ENCODE assay signal across 9 cellular contexts in genomic region chr10:102675151-102675886, GRCh38. TPM values are rescaled to one million over a fixed set of nuclear protein-coding genes. Genes with fewer than 3 reads are reported as not detected.
DNase-seq lines count a peak whose midpoint lies in the region; ATAC-seq, FAIRE-seq and TF ChIP-seq lines count a peak whose summit lies in the region.
"Had no signal": no experiment of that assay in that cellular context is flagged by ENCODE, and none has a peak within 500 bp of the region (broad histone marks: within the 10 kb centered on the region; RNA-seq: fewer than 3 reads in every experiment).

No MANE protein-coding gene starts in this region.

- BruUV-seq in MCF 10A (replicated peaks; lab: Mats Ljungman, UMichigan) = no TSS peak
- BruUV-seq in GM12878 (replicated peaks; lab: Mats Ljungman, UMichigan) = no TSS peak

- H3K4me1 ChIP-seq in breast epithelium (peaks cover 13 to 26% of the 10 kb centered on the region in 2 donors), GM12878 (ENCODE audit: control insufficient read depth, insufficient read depth, low read length) (peaks cover 29% of the 10 kb centered on the region), muscle layer of colon (ENCODE audit: insufficient read depth, low read length) (peaks cover 33% of the 10 kb centered on the region), upper lobe of left lung (peaks cover 59 to 83% (median 75%) of the 10 kb centered on the region in 4 donors)

- TF ChIP-seq POLR2A in breast epithelium (IDR thresholded peaks at IDR 0.05) (no peak), GM12878 (IDR thresholded peaks at IDR 0.05; ENCODE audit: low read depth, low read length) (0 out of 2 replicates have a peak, but pooled peaks have one; percentile 28), upper lobe of left lung (IDR thresholded peaks at IDR 0.05) (no peak)

- 28% methylated on average over 10 of the region's 10 CpGs for WGBS in GM12878 (ENCODE audit: insufficient coverage, insufficient replicate concordance, low lambda C conversion rate, missing lambda C conversion rate)
- WGBS in upper lobe of left lung, 2 donors = 30 to 40% methylated on average over 9 to 10 of the region's 10 CpGs

- POLR2A ChIA-PET in MCF 10A (lab: Yijun Ruan, JAX) = interaction anchor here (0.5 to 3.1 kb wide), 8 partner anchors 9 to 824 kb away, joined by 3 to 18 read pairs (median 4); partner anchors contain the start of genes ARL3 and SFXN2
- POLR2A ChIA-PET in GM12878 (lab: Charles Lee) = interaction anchor here (0.5 to 7.3 kb wide), 16 partner anchors 9 to 854 kb away, joined by 3 to 151 read pairs (median 6); partner anchors contain the start of genes ARL3, SFXN2 and TRIM8

- H3K27ac ChIP-seq in breast epithelium (peak overlapping the region; percentile 68 to 85), GM12878 (ENCODE audit: control insufficient read depth, insufficient read depth) (0 out of 2 replicates have a peak overlapping the region, but pooled peaks have one; percentile 20), muscle layer of colon (ENCODE audit: low read depth, low read length) (peak overlapping the region; percentile 58), upper lobe of left lung (peak overlapping the region; percentile 84 to 88 (median 84))

- no peak for TF ChIP-seq RAD21 in GM12878 (IDR thresholded peaks at IDR 0.05; ENCODE audit: insufficient read depth, low read depth, low read length)

- no peak overlapping the region for H3K4me3 Mint-ChIP-seq in MCF 10A (ENCODE audit: unreplicated experiment)

- in situ Hi-C loops in GM12878 (cut with MboI) = no loop called here

- H3K4me3 ChIP-seq in breast epithelium (peak overlapping the region in 1 of 3 donors; percentile 19), GM12878 (peak overlapping the region; percentile 6; the same call in 1 of the 2 replicates), muscle layer of colon (ENCODE audit: low read depth in 1 of 2, low read length in 2 of 2) (no peak overlapping the region), upper lobe of left lung (no peak overlapping the region)

- SMC1A ChIA-PET in GM12878 (lab: Charles Lee; ENCODE audit: uncharacterized antibody, unreplicated experiment) = interaction anchor here (0.8 to 8.2 kb wide), 27 partner anchors 9 to 217 kb away, joined by 3 to 140 read pairs (median 4); partner anchors contain the start of genes ACTR1A, ARL3, SFXN2 and TRIM8

- DNase-seq in breast epithelium (ENCODE audit: low spot score in 2 of 2) (no peak), MCF 10A (ENCODE audit: unreplicated experiment) (no peak), GM12878 (ENCODE audit: low read depth, low spot score) (no peak), upper lobe of left lung (no peak), NCI-H345 treated with DMSO at 0.1 percent for 48 hours (lab: John Stamatoyannopoulos, UW; ENCODE audit: unreplicated experiment) (no peak), NCI-H1694 treated with DMSO at 0.1 percent for 48 hours (lab: John Stamatoyannopoulos, UW) (no peak)
- DNase-seq: NCI-H345 had no signal

- intact Hi-C loops in breast epithelium (cut with DNase I; ENCODE audit: low total_unique reads) (no loop called here), MCF 10A (cut with micrococcal nuclease) (loop anchor here (5.0 kb wide), 1 partner anchor 37 kb away; the partner anchor contains the start of genes ARL3 and SFXN2), GM12878 (cut with micrococcal nuclease; ENCODE audit: unreplicated experiment) (no loop called here)

- no peak overlapping the region for H2AFZ ChIP-seq in GM12878 (ENCODE audit: control insufficient read depth, low read depth, low read length)

- H3K9me3 ChIP-seq in breast epithelium (no peaks in the 10 kb centered on the region), GM12878 (replicated peaks; ENCODE audit: control insufficient read depth, insufficient read depth, low read length) (no peaks in the 10 kb centered on the region), muscle layer of colon (ENCODE audit: low read length) (no peaks in the 10 kb centered on the region), upper lobe of left lung (no peaks in the 10 kb centered on the region)

- TF ChIP-seq EP300 in GM12878 (IDR thresholded peaks at IDR 0.05; ENCODE audit: borderline replicate concordance in 1 of 2, control insufficient read depth in 1 of 2, low read depth in 2 of 2, low read length in 2 of 2) (no peak), upper lobe of left lung (IDR thresholded peaks at IDR 0.05) (no peak)

- H3K36me3 ChIP-seq in breast epithelium (no peaks in the 10 kb centered on the region), GM12878 (ENCODE audit: control insufficient read depth in 2 of 2, insufficient read depth in 2 of 2, low read length in 1 of 2) (no peaks in the 10 kb centered on the region), muscle layer of colon (ENCODE audit: insufficient read depth, low read length) (no peaks in the 10 kb centered on the region), upper lobe of left lung (no peaks in the 10 kb centered on the region)

- H3K27me3 Mint-ChIP-seq in MCF 10A (ENCODE audit: insufficient read depth, unreplicated experiment) = no peaks in the 10 kb centered on the region

- CTCF ChIA-PET in MCF 10A (lab: Yijun Ruan, JAX) = interaction anchor here (0.6 to 1.2 kb wide), 2 partner anchors 38 to 158 kb away, joined by 3 to 7 read pairs; no protein-coding TSS in a partner anchor
- CTCF ChIA-PET in GM12878 (lab: Yijun Ruan, JAX) = interaction anchor here (0.8 to 8.7 kb wide), 15 partner anchors 9 to 227 kb away, joined by 3 to 128 read pairs (median 11); partner anchors contain the start of genes ACTR1A, ARL3, SFXN2 and SUFU

- no peaks in the 10 kb centered on the region for H3K27me3 ChIP-seq in breast epithelium
- H3K27me3 ChIP-seq in GM12878 (replicated peaks in 1 of 2; ENCODE audit: control insufficient read depth in 2 of 2, insufficient read depth in 2 of 2, low read length in 1 of 2) = no peaks in the 10 kb centered on the region
- no peaks in the 10 kb centered on the region for H3K27me3 ChIP-seq in muscle layer of colon (ENCODE audit: control insufficient read depth in 1 of 2, insufficient read depth in 2 of 2, low read length in 2 of 2)
- H3K27me3 ChIP-seq in upper lobe of left lung = no peaks in the 10 kb centered on the region

- H3K36me3 Mint-ChIP-seq in MCF 10A (ENCODE audit: insufficient read depth, unreplicated experiment) = peaks cover 5% of the 10 kb centered on the region

- peak; percentile 66 for ATAC-seq in GM12878
- no peak for ATAC-seq in upper lobe of left lung (ENCODE audit: low FRiP score in 2 of 2)
- no peak for ATAC-seq in HG02588 (IDR thresholded peaks at IDR 0.05; ENCODE audit: unreplicated experiment)

- peak overlapping the region; percentile 52 for H3K4me2 ChIP-seq in GM12878 (ENCODE audit: control insufficient read depth, insufficient read depth)

- H3K9ac ChIP-seq in GM12878 (ENCODE audit: control insufficient read depth, insufficient read depth, low read length) = no peak overlapping the region
- H3K9ac ChIP-seq in muscle layer of colon (ENCODE audit: low read length) = no peak overlapping the region

- H4K20me1 ChIP-seq in GM12878 (ENCODE audit: control insufficient read depth, insufficient read depth) = no peaks in the 10 kb centered on the region

- FAIRE-seq in GM12878 (lab: Jason Lieb, UNC) = no peak

- RAD21 ChIA-PET in GM12878 (lab: Charles Lee; ENCODE audit: unreplicated experiment) = interaction anchor here (0.7 to 8.4 kb wide), 20 partner anchors 9 to 194 kb away, joined by 3 to 140 read pairs (median 6); partner anchors contain the start of genes ACTR1A, ARL3, AS3MT and CYP17A1

- TF ChIP-seq CTCF in breast epithelium (IDR thresholded peaks at IDR 0.05) = no peak
- TF ChIP-seq CTCF in MCF 10A (IDR thresholded peaks at IDR 0.05; ENCODE audit: unreplicated experiment) = no peak
- TF ChIP-seq CTCF in GM12878 (IDR thresholded peaks at IDR 0.05 in 2 of 3, conservative IDR thresholded peaks at IDR 0.05 in 1 of 3; ENCODE audit: control insufficient read depth in 2 of 3, extremely low read depth in 1 of 3, insufficient read depth in 1 of 3, low read depth in 3 of 3, low read length in 3 of 3) = 0 out of 6 replicates have a peak, but pooled peaks of 1 of the 3 experiments have one; percentile 3
- TF ChIP-seq CTCF in upper lobe of left lung (IDR thresholded peaks at IDR 0.05) = no peak

- no peaks in the 10 kb centered on the region for H3K79me2 ChIP-seq in GM12878 (ENCODE audit: control insufficient read depth, insufficient read depth, low read length)

- no peak overlapping the region for H3K27ac Mint-ChIP-seq in MCF 10A (ENCODE audit: low read depth, unreplicated experiment)

- no peaks in the 10 kb centered on the region for H3K9me3 Mint-ChIP-seq in MCF 10A (ENCODE audit: unreplicated experiment)

- H3K4me1 Mint-ChIP-seq in MCF 10A (ENCODE audit: insufficient read depth, unreplicated experiment) = peaks cover 8% of the 10 kb centered on the region

RNA-seq across cellular contexts. Expression of gene TRIM8, which starts 31.0 kb away (rescaled TPM):
- total RNA-seq in breast epithelium = 100 to 1,000 TPM in 1 of 3 donors, 10 to 100 TPM in 2; 74.6 to 128 (median 88.8) TPM
- 73.5 and 78.1 TPM in 2 replicates for total RNA-seq in MCF 10A (2022)
- total RNA-seq in GM12878 (2013; cell fraction: nucleolus; rRNA removed) = 58.5 and 70.9 TPM in 2 replicates
- 18.7 and 19.0 TPM in 2 replicates for total RNA-seq in GM12878 (2014; rRNA removed)
- 13.5 and 15.9 TPM in 2 replicates for total RNA-seq in GM12878 (2014; rRNA removed; fragmentation: Illumina TruSeq; extraction: Trizol)
- total RNA-seq in GM12878 (2021) = 44.2 and 53.2 TPM in 2 replicates
- polyA plus RNA-seq in GM12878 (2011; ENCODE audit: low read depth) = 17.0 TPM
- polyA plus RNA-seq in GM12878 (2011; rRNA removed) = 16.6 and 26.9 TPM in 2 replicates
- 27.7 and 28.2 TPM in 2 replicates for polyA plus RNA-seq in GM12878 (2011; cell fraction: cytosol; rRNA removed)
- polyA plus RNA-seq in GM12878 (2011; cell fraction: nucleus; rRNA removed) = 52.8 and 58.6 TPM in 2 replicates
- 33.3 and 66.7 TPM in 2 replicates for polyA plus RNA-seq in GM12878 (2012)
- polyA plus RNA-seq in GM12878 (2014; fragmentation: Illumina TruSeq; extraction: Trizol) = 9.9 and 22.4 TPM in 2 replicates
- 1 to 10 TPM; 7.9 to 9.5 TPM for polyA plus RNA-seq in GM12878 (2014; fragmentation: Nextera tagmentation; extraction: Ambion mirVana)
- polyA plus RNA-seq in GM12878 (2014; rRNA removed) = 33.5 and 37.5 TPM in 2 replicates
- 10 to 100 TPM; 27.3 to 27.6 TPM for polyA plus RNA-seq in GM12878 (2016; fragmentation: Nextera tagmentation; extraction: Ambion mirVana)
- polyA minus RNA-seq in GM12878 (2011; rRNA and poly(A)+ RNA removed) = 15.7 and 25.1 TPM in 2 replicates
- 13.5 and 20.3 TPM in 2 replicates for polyA minus RNA-seq in GM12878 (2011; cell fraction: cytosol; rRNA and poly(A)+ RNA removed)
- polyA minus RNA-seq in GM12878 (2011; cell fraction: nucleus; rRNA and poly(A)+ RNA removed) = 18.7 and 35.3 TPM in 2 replicates
- total RNA-seq in upper lobe of left lung = 100 to 1,000 TPM; 162 to 279 (median 177) TPM

RNA-seq across cellular contexts. Expression of gene ARL3, which starts 38.9 kb away (rescaled TPM):
- total RNA-seq in breast epithelium (1 to 10 TPM; 5.1 to 7.3 (median 5.9) TPM), MCF 10A (2022) (6.8 and 7.0 TPM in 2 replicates), GM12878 (2014; rRNA removed) (4.9 and 6.2 TPM in 2 replicates), GM12878 (2014; rRNA removed; fragmentation: Illumina TruSeq; extraction: Trizol) (6.6 and 7.2 TPM in 2 replicates), GM12878 (2021) (7.7 TPM in 2 replicates), upper lobe of left lung (1 to 10 TPM; 4.6 to 7.9 (median 6.4) TPM)
- total RNA-seq in GM12878 (2013; cell fraction: nucleolus; rRNA removed) = 4.6 and 5.9 TPM in 2 replicates
- polyA plus RNA-seq in GM12878 (2011; ENCODE audit: low read depth) = 7.7 TPM
- polyA plus RNA-seq in GM12878 (2011; rRNA removed) (11.3 and 14.0 TPM in 2 replicates), GM12878 (2014; fragmentation: Illumina TruSeq; extraction: Trizol) (10.6 and 13.7 TPM in 2 replicates), GM12878 (2014; fragmentation: Nextera tagmentation; extraction: Ambion mirVana) (10 to 100 TPM; 21.0 to 26.1 TPM), GM12878 (2014; rRNA removed) (8.5 and 9.7 TPM in 2 replicates), GM12878 (2016; fragmentation: Nextera tagmentation; extraction: Ambion mirVana) (10 to 100 TPM; 21.9 to 22.2 TPM)
- polyA plus RNA-seq in GM12878 (2011; cell fraction: cytosol; rRNA removed) = 5.5 and 5.8 TPM in 2 replicates
- 4.3 and 5.0 TPM in 2 replicates for polyA plus RNA-seq in GM12878 (2011; cell fraction: nucleus; rRNA removed)
- 8.5 and 8.9 TPM in 2 replicates for polyA plus RNA-seq in GM12878 (2012)
- 4.1 and 5.1 TPM in 2 replicates for polyA minus RNA-seq in GM12878 (2011; rRNA and poly(A)+ RNA removed)
- polyA minus RNA-seq in GM12878 (2011; cell fraction: cytosol; rRNA and poly(A)+ RNA removed) = 1.9 and 2.3 TPM in 2 replicates
- polyA minus RNA-seq in GM12878 (2011; cell fraction: nucleus; rRNA and poly(A)+ RNA removed) = 1.5 and 3.3 TPM in 2 replicates

RNA-seq across cellular contexts. Expression of gene SFXN2, which starts 39.1 kb away (rescaled TPM):
- total RNA-seq in breast epithelium (10 to 100 TPM in 1 of 3 donors, 1 to 10 TPM in 2; 3.8 to 10.4 (median 4.9) TPM), MCF 10A (2022) (7.2 and 12.9 TPM in 2 replicates), GM12878 (2014; rRNA removed) (11.9 and 13.8 TPM in 2 replicates), GM12878 (2014; rRNA removed; fragmentation: Illumina TruSeq; extraction: Trizol) (14.9 and 17.5 TPM in 2 replicates), GM12878 (2021) (16.8 and 22.1 TPM in 2 replicates), upper lobe of left lung (10 to 100 TPM in 2 of 6 donors, 1 to 10 TPM in 4; 3.9 to 28.3 (median 8.0) TPM)
- 38.8 and 43.9 TPM in 2 replicates for total RNA-seq in GM12878 (2013; cell fraction: nucleolus; rRNA removed)
- 7.3 TPM for polyA plus RNA-seq in GM12878 (2011; ENCODE audit: low read depth)
- polyA plus RNA-seq in GM12878 (2011; rRNA removed) (16.3 and 21.6 TPM in 2 replicates), GM12878 (2014; fragmentation: Illumina TruSeq; extraction: Trizol) (16.1 and 19.5 TPM in 2 replicates), GM12878 (2014; fragmentation: Nextera tagmentation; extraction: Ambion mirVana) (1 to 10 TPM; 8.8 to 9.6 TPM), GM12878 (2014; rRNA removed) (17.2 and 22.5 TPM in 2 replicates), GM12878 (2016; fragmentation: Nextera tagmentation; extraction: Ambion mirVana) (10 to 100 TPM; 19.9 to 20.5 TPM)
- 23.8 and 25.9 TPM in 2 replicates for polyA plus RNA-seq in GM12878 (2011; cell fraction: cytosol; rRNA removed)
- polyA plus RNA-seq in GM12878 (2011; cell fraction: nucleus; rRNA removed) = 33.6 and 41.0 TPM in 2 replicates
- 7.6 and 8.9 TPM in 2 replicates for polyA plus RNA-seq in GM12878 (2012)
- polyA minus RNA-seq in GM12878 (2011; rRNA and poly(A)+ RNA removed) = 25.4 and 31.7 TPM in 2 replicates
- 8.3 and 11.5 TPM in 2 replicates for polyA minus RNA-seq in GM12878 (2011; cell fraction: cytosol; rRNA and poly(A)+ RNA removed)
- 20.9 and 40.1 TPM in 2 replicates for polyA minus RNA-seq in GM12878 (2011; cell fraction: nucleus; rRNA and poly(A)+ RNA removed)

Comparison
In these comparisons a context has a peak if more than half of its experiments do, and no peak if none do; other contexts are left out.
1. H3K27ac ChIP-seq: peak in every context shown above with its lines; median percentile 84 in upper lobe of left lung; 76 in breast epithelium; 58 in muscle layer of colon; 20 in GM12878.